ENCODE assay signal across 26 cellular contexts in the genomic region with DNA sequence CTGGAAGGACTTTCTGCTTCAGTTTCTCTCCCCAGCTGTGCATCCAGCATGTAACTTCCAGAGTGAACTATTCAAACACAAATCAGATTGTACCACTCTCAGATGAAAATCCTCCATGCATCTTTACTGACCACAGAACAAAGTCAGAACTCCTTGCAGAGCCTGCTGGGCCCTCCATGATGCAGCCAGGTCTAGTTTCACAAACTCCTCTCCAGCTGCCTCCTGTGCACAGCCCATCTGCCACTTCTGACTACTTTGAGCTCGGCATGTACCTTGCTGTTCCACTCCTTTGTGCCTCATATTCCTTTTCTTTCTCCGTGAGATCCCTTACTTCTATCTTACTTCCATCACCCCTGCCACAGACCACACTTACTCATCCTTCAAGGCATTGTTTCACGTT. TPM values are rescaled to one million over a fixed set of nuclear protein-coding genes. Genes with fewer than 3 reads are reported as not detected.
"Had no signal": no experiment of that assay in that cellular context is flagged by ENCODE, and none has a peak within 500 bp of the region (broad histone marks: within the 10 kb centered on the region; RNA-seq: fewer than 3 reads in every experiment).

No MANE protein-coding gene starts in this region.

- H3K4me3 ChIP-seq: adrenal gland, ascending aorta, left lung, sigmoid colon, smooth muscle cell, thoracic aorta, vagina had no signal

- DNase-seq: activated CD4-positive, alpha-beta T cell treated with anti-CD3 and anti-CD28 coated beads, Interleukin-2, amount 50 U/mL, for 1 hour; activated CD4-positive, CD25-positive, alpha-beta regulatory T cell treated with anti-CD3 and anti-CD28 coated beads, Interleukin-2, amount 50 U/mL, for 72 hours; activated CD8-positive, alpha-beta T cell treated with anti-CD3 and anti-CD28 coated beads, Interleukin-2, amount 10 ng/mL, durations not matched to agents 7 days and 5 days; adrenal gland; brain microvascular endothelial cell; caudate nucleus; effector memory CD4-positive, alpha-beta T cell; hippocampal formation; kidney glomerular epithelial cell; left lung; naive thymus-derived CD4-positive, alpha-beta T cell; sigmoid colon; stimulated activated CD4-positive, alpha-beta T cell treated with anti-CD3 and anti-CD28 coated beads, Interleukin-15, amount 100 ng/mL, for 24 hours; stimulated activated CD8-positive, alpha-beta memory T cell treated with anti-CD3 and anti-CD28 coated beads, Interleukin-4, amount 100 ng/mL, for 48 hours; stimulated activated naive CD4-positive, alpha-beta T cell had no signal

- H3K4me2 ChIP-seq: smooth muscle cell had no signal

- H3K36me3 Mint-ChIP-seq: naive thymus-derived CD4-positive, alpha-beta T cell; type B pancreatic cell had no signal

- H3K4me1 ChIP-seq: adrenal gland, left lung, sigmoid colon, vagina had no signal

- H3K27me3 Mint-ChIP-seq: progenitor cell of endocrine pancreas had no signal

- H3K36me3 ChIP-seq: adrenal gland, ascending aorta, brain microvascular endothelial cell, left lung, sigmoid colon, thoracic aorta, vagina had no signal

- H3K9me3 ChIP-seq: adrenal gland, ascending aorta, left lung, sigmoid colon, thoracic aorta, vagina had no signal

- H3K27ac Mint-ChIP-seq: activated CD8-positive, alpha-beta T cell treated with anti-CD3 and anti-CD28 coated beads, Interleukin-2, amount 10 ng/mL, durations not matched to agents 7 days and 5 days; activated naive CD4-positive, alpha-beta T cell treated with anti-CD3 and anti-CD28 coated beads, Interleukin-2, amount 50 U/mL, for 72 hours; activated T-helper 1 cell treated with anti-CD3 and anti-CD28 coated beads, Interleukin-12 subunit alpha, Interleukin-12 subunit beta, Interleukin-2, Interleukin-4 antibody, amounts not matched to agents 30 ng/mL and 10 ng/mL and 1 ng/mL, durations not matched to agents 14 hours and 24 hours and 36 hours; naive thymus-derived CD4-positive, alpha-beta T cell; progenitor cell of endocrine pancreas; type B pancreatic cell had no signal

- H3K9me3 Mint-ChIP-seq: activated naive CD4-positive, alpha-beta T cell treated with anti-CD3 and anti-CD28 coated beads, Interleukin-2, amount 50 U/mL, for 72 hours; activated T-helper 1 cell treated with anti-CD3 and anti-CD28 coated beads, Interleukin-12 subunit alpha, Interleukin-12 subunit beta, Interleukin-2, Interleukin-4 antibody, amounts not matched to agents 30 ng/mL and 10 ng/mL and 1 ng/mL, durations not matched to agents 14 hours and 24 hours and 36 hours; neural crest cell; type B pancreatic cell had no signal

- H3K27ac ChIP-seq: adrenal gland, ascending aorta, brain microvascular endothelial cell, left lung, sigmoid colon, thoracic aorta, vagina, VCaP had no signal

- H3K4me3 Mint-ChIP-seq: activated CD8-positive, alpha-beta T cell treated with anti-CD3 and anti-CD28 coated beads, Interleukin-2, amount 10 ng/mL, durations not matched to agents 7 days and 5 days; activated T-helper 1 cell treated with anti-CD3 and anti-CD28 coated beads, Interleukin-12 subunit alpha, Interleukin-12 subunit beta, Interleukin-2, Interleukin-4 antibody, amounts not matched to agents 30 ng/mL and 10 ng/mL and 1 ng/mL, durations not matched to agents 14 hours and 24 hours and 36 hours; naive thymus-derived CD4-positive, alpha-beta T cell; neural crest cell; type B pancreatic cell had no signal

- H3K27me3 ChIP-seq: adrenal gland, ascending aorta, brain microvascular endothelial cell, left lung, sigmoid colon, vagina had no signal

- H3K4me1 Mint-ChIP-seq: neural crest cell had no signal

- ATAC-seq: activated CD8-positive, alpha-beta T cell treated with anti-CD3 and anti-CD28 coated beads, Interleukin-2, amount 10 ng/mL, durations not matched to agents 7 days and 5 days; activated naive CD4-positive, alpha-beta T cell treated with anti-CD3 and anti-CD28 coated beads, Interleukin-2, amount 50 U/mL, for 72 hours; esophagus mucosa; left lung; naive thymus-derived CD4-positive, alpha-beta T cell had no signal

RNA-seq across cellular contexts. Expression of a gene that starts 31.4 kb away (rescaled TPM):
- total RNA-seq: activated CD8-positive, alpha-beta T cell treated with anti-CD3 and anti-CD28 coated beads, Interleukin-2, amount 10 ng/mL, durations not matched to agents 7 days and 5 days; activated naive CD4-positive, alpha-beta T cell treated with anti-CD3 and anti-CD28 coated beads, Interleukin-2, amount 50 U/mL, for 72 hours; activated T-helper 1 cell treated with anti-CD3 and anti-CD28 coated beads, Interleukin-12 subunit alpha, Interleukin-12 subunit beta, Interleukin-2, Interleukin-4 antibody, amounts not matched to agents 30 ng/mL and 10 ng/mL and 1 ng/mL, durations not matched to agents 14 hours and 24 hours and 36 hours; esophagus mucosa; naive thymus-derived CD4-positive, alpha-beta T cell had no signal
- polyA plus RNA-seq: naive thymus-derived CD4-positive, alpha-beta T cell had no signal
